Comparison of ENCODE assay signal across 8 cellular contexts in genomic region chr1:150152772-150153461, GRCh38. TPM values are rescaled to one million over a fixed set of nuclear protein-coding genes. Genes with fewer than 3 reads are reported as not detected.
DNase-seq lines count a peak whose midpoint lies in the region; ATAC-seq and TF ChIP-seq lines count a peak whose summit lies in the region.

No MANE protein-coding gene starts in this region.

- H3K9me3 ChIP-seq in IMR-90 (ENCODE audit: control insufficient read depth, insufficient read depth, low read length): no peaks in the 10 kb centered on the region

- no peak overlapping the region for H2AFZ ChIP-seq in IMR-90 (replicated peaks; ENCODE audit: low read length, poor library complexity)

- H3K4me3 Mint-ChIP-seq in naive B cell: peak overlapping the region; percentile 35 to 99 (median 68)

- peaks cover 38 to 81% of the 10 kb centered on the region in 2 experiments for H3K79me1 ChIP-seq in IMR-90 (ENCODE audit: low read depth in 1 of 2, low read length in 2 of 2)

- peaks cover 56% of the 10 kb centered on the region for H3K36me3 ChIP-seq in IMR-90 (ENCODE audit: control insufficient read depth, insufficient read depth, low read length)

- TF ChIP-seq POLR2A in IMR-90 (IDR thresholded peaks at IDR 0.05; ENCODE audit: low read depth, low read length): no peak

- ATAC-seq in IMR-90 (ENCODE audit: low read depth) (0 out of 2 replicates have a peak, but pooled peaks have one; percentile 3), naive B cell (ENCODE audit: low read depth in 2 of 2) (no peak)

- peak overlapping the region; percentile 81 for H3K23ac ChIP-seq in IMR-90 (ENCODE audit: low read depth, low read length)

- no peak overlapping the region for H4K91ac ChIP-seq in IMR-90 (ENCODE audit: insufficient read depth, low read depth, low read length)

- H3K9ac ChIP-seq in IMR-90 (ENCODE audit: low read depth, low read length): peak overlapping the region; percentile 40; the same call in 1 of the 2 replicates

- peaks cover 43% of the 10 kb centered on the region for H4K20me1 ChIP-seq in IMR-90 (ENCODE audit: insufficient read depth, low read length)

- H4K8ac ChIP-seq in IMR-90 (ENCODE audit: low read depth in 2 of 2, low read length in 2 of 2): peak overlapping the region in 1 of 2 experiments; percentile 69; a peak in 2 of 4 replicates

- H4K5ac ChIP-seq in IMR-90 (ENCODE audit: low read depth, low read length): no peak overlapping the region

- dilution Hi-C loops in IMR-90 (cut with HindIII; ENCODE audit: low sequenced_read_pairs, unreplicated experiment): no loop called here

- H3K27ac Mint-ChIP-seq in naive B cell: peak overlapping the region; percentile 39 to 99 (median 88)

- peak overlapping the region; percentile 84 for H2BK5ac ChIP-seq in IMR-90 (ENCODE audit: low read depth, low read length, poor library complexity, severe bottlenecking)

- H2BK20ac ChIP-seq in IMR-90 (ENCODE audit: low read depth, low read length): peak overlapping the region; percentile 46; the same call in 1 of the 2 replicates

- WGBS in IMR-90 (ENCODE audit: extremely low coverage in 2 of 2, insufficient read length in 1 of 2), 2 experiments: 33% methylated on average over 1 of the region's 8 CpGs; no CpG with 5 or more reads in 1 of the 2 experiments

- peak overlapping the region; percentile 49 for H3K4me2 ChIP-seq in IMR-90 (ENCODE audit: low read depth, low read length)

- H2AK9ac ChIP-seq in IMR-90 (replicated peaks; ENCODE audit: low read depth, low read length, poor library complexity): no peak overlapping the region

- peak overlapping the region; percentile 78; the same call in 1 of the 2 replicates for H2AK5ac ChIP-seq in IMR-90 (ENCODE audit: low read depth, low read length)

- peak overlapping the region; percentile 36; the same call in 1 of the 2 replicates for H3K56ac ChIP-seq in IMR-90 (ENCODE audit: extremely low read depth, insufficient read depth, low read length)

- TF ChIP-seq CTCF in IMR-90 (conservative IDR thresholded peaks at IDR 0.05; ENCODE audit: low read depth, low read length) (no peak), coronary artery (IDR thresholded peaks at IDR 0.05) (no peak)

- peak; percentile 62 for DNase-seq in AG08396 (ENCODE audit: low spot score)
- DNase-seq in IMR-90: peak; percentile 86
- no peak for DNase-seq in coronary artery (ENCODE audit: low spot score)
- DNase-seq in naive B cell: no peak
- DNase-seq in nucleus accumbens (lab: John Stamatoyannopoulos, UW): no peak
- no peak for DNase-seq in dedifferentiated amniotic fluid mesenchymal stem cell (ENCODE audit: extremely low spot score)
- DNase-seq in cerebellum (ENCODE audit: low spot score): no peak
- DNase-seq in KG1 (lab: John Stamatoyannopoulos, UW): no peak

- in situ Hi-C loops in IMR-90 (cut with MboI; ENCODE audit: low sequenced_read_pairs): no loop called here

- H3K4me1 ChIP-seq in IMR-90 (ENCODE audit: control insufficient read depth, insufficient read depth, low read length): peaks cover 35% of the 10 kb centered on the region

- H3K27me3 ChIP-seq in IMR-90 (ENCODE audit: control insufficient read depth, insufficient read depth, low read length): no peaks in the 10 kb centered on the region

- H3K27me3 Mint-ChIP-seq in naive B cell: no peaks in the 10 kb centered on the region

- peak overlapping the region; percentile 29; the same call in 1 of the 2 replicates for H2BK120ac ChIP-seq in IMR-90 (ENCODE audit: low read depth, low read length)

- peak overlapping the region; percentile 38 for H3K14ac ChIP-seq in IMR-90 (replicated peaks; ENCODE audit: low read depth, low read length)

- peaks cover 29% of the 10 kb centered on the region for H3K9me1 ChIP-seq in IMR-90 (ENCODE audit: insufficient read depth, low read length)

- H2BK15ac ChIP-seq in IMR-90 (ENCODE audit: low read depth, low read length): no peak overlapping the region

- intact Hi-C loops in IMR-90 (cut with micrococcal nuclease): no loop called here

- POLR2A ChIA-PET in IMR-90 (lab: Charles Lee; ENCODE audit: unreplicated experiment): interaction anchor here (0.8 to 1.8 kb wide), 3 partner anchors 9 to 265 kb away, joined by 3 to 7 read pairs (median 3); a partner anchor contains a TSS

- H3K4me3 ChIP-seq in IMR-90 (ENCODE audit: insufficient read depth, low read depth, low read length) (no peak overlapping the region), coronary artery (peak overlapping the region; percentile 54)

- H3K9me3 Mint-ChIP-seq in naive B cell: no peaks in the 10 kb centered on the region

- CTCF ChIA-PET in IMR-90 (lab: Yijun Ruan, JAX): no interaction called here

- no peak for TF ChIP-seq RAD21 in IMR-90 (IDR thresholded peaks at IDR 0.05; ENCODE audit: low read length)

- peaks cover 38 to 52% of the 10 kb centered on the region in 2 donors for H3K36me3 Mint-ChIP-seq in naive B cell

- H3K27ac ChIP-seq in IMR-90 (ENCODE audit: insufficient read depth, low read length) (peak overlapping the region; percentile 38), coronary artery (peak overlapping the region; percentile 83 to 96)

- H3K4me1 Mint-ChIP-seq in naive B cell: peaks cover 65 to 80% (median 73%) of the 10 kb centered on the region in 3 donors

- H3K18ac ChIP-seq in IMR-90 (ENCODE audit: low read depth, low read length): peak overlapping the region; percentile 53; the same call in 1 of the 2 replicates

- peak overlapping the region; percentile 61 for H3K4ac ChIP-seq in IMR-90 (ENCODE audit: low read depth, low read length)

- no TSS peak for BruUV-seq in IMR-90 (replicated peaks; lab: Mats Ljungman, UMichigan)

TF ChIP-seq in IMR-90, 13 proteins besides CTCF, POLR2A, EP300 and RAD21:
- TF ChIP-seq CHD1 (IDR thresholded peaks at IDR 0.05; ENCODE audit: low read depth, low read length) (no peak), FOS (IDR thresholded peaks at IDR 0.05; ENCODE audit: low read depth, low read length) (peak; percentile 62), RCOR1 (IDR thresholded peaks at IDR 0.05; ENCODE audit: insufficient replicate concordance, low read length) (no peak), USF2 (IDR thresholded peaks at IDR 0.05; ENCODE audit: low read depth, low read length) (peak; percentile 38; the same call in 1 of the 2 replicates), ELK1 (IDR thresholded peaks at IDR 0.05; ENCODE audit: borderline replicate concordance, low read depth, low read length) (no peak)

RNA-seq across cellular contexts. Expression of gene PLEKHO1, which starts 3.2 kb away (rescaled TPM):
- 51.4 and 53.3 TPM in 2 replicates for total RNA-seq in IMR-90 (2012; rRNA removed)
- polyA plus RNA-seq in IMR-90 (2012; rRNA removed): 50.4 and 56.0 TPM in 2 replicates
- 53.4 and 59.2 TPM in 2 replicates for polyA plus RNA-seq in IMR-90 (2012; cell fraction: cytosol; rRNA removed)
- 71.0 and 87.7 TPM in 2 replicates for polyA plus RNA-seq in IMR-90 (2012; cell fraction: nucleus; rRNA removed; ENCODE audit: low replicate concordance)
- 10 to 100 TPM; 64.9 to 97.5 (median 84.0) TPM for polyA plus RNA-seq in naive B cell (ENCODE audit: low read depth in 6 of 6)
- 40.6 TPM for total RNA-seq in cerebellum

Comparison
In these comparisons a context has a peak if more than half of its experiments do, and no peak if none do; other contexts are left out.
1. DNase-seq: peak in AG08396 (single experiment) and IMR-90 (single experiment); none in coronary artery (single experiment), naive B cell (single experiment), nucleus accumbens (0 of 56), dedifferentiated amniotic fluid mesenchymal stem cell (single experiment), cerebellum (single experiment) and KG1 (single experiment).